ENCODE assay signal across 23 cellular contexts in the genomic region with DNA sequence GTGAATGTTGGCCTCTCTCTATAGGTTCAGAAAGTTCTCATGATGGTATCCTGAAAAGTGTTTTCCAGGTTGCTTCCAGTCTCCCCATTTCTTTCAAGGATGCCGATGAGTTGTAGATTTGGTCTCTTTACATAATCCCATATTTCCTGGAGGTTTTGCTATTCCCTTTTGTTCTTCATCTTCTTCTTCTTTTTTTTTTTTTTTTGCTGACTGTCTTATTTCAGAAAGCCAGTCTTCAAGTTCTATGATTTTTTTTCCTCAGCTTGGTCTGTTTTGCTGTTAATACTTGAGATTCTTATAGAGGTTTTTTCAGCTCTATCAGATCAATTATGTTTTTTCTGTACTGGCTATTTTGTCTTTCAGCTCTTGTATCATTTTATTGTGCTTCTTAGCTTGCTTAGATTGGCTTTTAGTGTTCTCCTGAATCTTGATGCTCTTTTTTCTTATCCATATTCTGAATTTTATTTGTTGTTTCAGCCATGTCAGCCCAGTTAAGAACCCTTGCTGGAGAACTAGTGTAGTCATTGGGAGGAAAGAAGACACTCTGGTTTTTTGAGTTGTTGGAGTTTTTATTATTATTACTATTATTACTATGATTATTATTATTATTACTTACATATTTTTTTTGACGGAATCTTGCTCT.
DNase-seq lines count a peak whose midpoint lies in the region; ATAC-seq, FAIRE-seq and TF ChIP-seq lines count a peak whose summit lies in the region.
"Had no signal": no experiment of that assay in that cellular context is flagged by ENCODE, and none has a peak within 500 bp of the region (broad histone marks: within the 10 kb centered on the region; RNA-seq: fewer than 3 reads in every experiment).

No MANE protein-coding gene starts in this region.

- no peak overlapping the region for H3K18ac ChIP-seq in IMR-90 (ENCODE audit: low read depth, low read length)

- no peak overlapping the region for H3K4me2 ChIP-seq in HepG2 (ENCODE audit: low read depth, low read length)
- no peak overlapping the region for H3K4me2 ChIP-seq in IMR-90 (ENCODE audit: low read depth, low read length)
- H3K4me2 ChIP-seq: BLaER1 had no signal

- H3K23ac ChIP-seq in IMR-90 (ENCODE audit: low read depth, low read length) = no peak overlapping the region

- POLR2A ChIA-PET in HepG2 (lab: Yijun Ruan, JAX) (no interaction called here), IMR-90 (lab: Charles Lee; ENCODE audit: unreplicated experiment) (no interaction called here)
- POLR2A ChIA-PET in CD4-positive, alpha-beta T cell (lab: Charles Lee) = no interaction called here

- H2BK20ac ChIP-seq in IMR-90 (ENCODE audit: low read depth, low read length) = no peak overlapping the region

- TF ChIP-seq RAD21 in HepG2 (CRISPR knock-in tag; IDR thresholded peaks at IDR 0.05) = no peak
- no peak for TF ChIP-seq RAD21 in IMR-90 (IDR thresholded peaks at IDR 0.05; ENCODE audit: low read length)

- H3K14ac ChIP-seq in IMR-90 (replicated peaks; ENCODE audit: low read depth, low read length) = no peak overlapping the region

- peaks cover 14 to 16% of the 10 kb centered on the region in 2 experiments; a peak in 2 of 4 replicates for H3K79me1 ChIP-seq in IMR-90 (ENCODE audit: low read depth in 1 of 2, low read length in 2 of 2)

- H3K9me3 Mint-ChIP-seq in CD4-positive, alpha-beta T cell = no peaks in the 10 kb centered on the region
- H3K9me3 Mint-ChIP-seq in stimulated activated memory B cell treated with anti-CD40 and anti-IgM and Interleukin-4, amounts not matched to agents 10 μg/mL and 1 μg/mL and 100 μg/mL, for 72 hours = no peaks in the 10 kb centered on the region
- H3K9me3 Mint-ChIP-seq: CD4-positive, CD25-positive, alpha-beta regulatory T cell; CD8-positive, alpha-beta T cell had no signal

- DNase-seq in HepG2 (ENCODE audit: low spot score) = no peak
- DNase-seq in right lobe of liver = no peak
- DNase-seq in IMR-90 = no peak
- no peak for DNase-seq in urothelium cell line (ENCODE audit: low spot score)
- DNase-seq in CD4-positive, alpha-beta T cell = no peak
- DNase-seq: ACHN; BE2C; C1 segment of cervical spinal cord; Caco-2; Calu3; CD4-positive, CD25-positive, alpha-beta regulatory T cell; CD8-positive, alpha-beta T cell; DND-41; EL; GDM1 had no signal

- ATAC-seq in HepG2 (no peak), right lobe of liver (no peak), IMR-90 (ENCODE audit: low read depth) (no peak)
- no peak for ATAC-seq in CD4-positive, alpha-beta T cell (ENCODE audit: poor library complexity)
- no peak for ATAC-seq in stimulated activated memory B cell treated with anti-CD40 and anti-IgM and Interleukin-4, amounts not matched to agents 10 μg/mL and 1 μg/mL and 100 μg/mL, for 72 hours
- ATAC-seq: CD8-positive, alpha-beta T cell; GM12878 had no signal

- no peaks in the 10 kb centered on the region for H3K27me3 ChIP-seq in HepG2 (ENCODE audit: control insufficient read depth in 1 of 2, insufficient read depth in 2 of 2, low read length in 2 of 2)
- H3K27me3 ChIP-seq in right lobe of liver = no peaks in the 10 kb centered on the region
- H3K27me3 ChIP-seq in IMR-90 (ENCODE audit: control insufficient read depth, insufficient read depth, low read length) = no peaks in the 10 kb centered on the region
- no peaks in the 10 kb centered on the region for H3K27me3 ChIP-seq in CD4-positive, alpha-beta T cell (ENCODE audit: control insufficient read depth, insufficient read depth, low read length)
- H3K27me3 ChIP-seq: BE2C, BLaER1 had no signal

- H4K91ac ChIP-seq in IMR-90 (ENCODE audit: insufficient read depth, low read depth, low read length) = no peak overlapping the region

- in situ Hi-C loops in HepG2 (cut with HindIII; ENCODE audit: extremely low pct_ligation_motif_present, low pct_unique_long_range_greater_than_20kb) = no loop called here
- in situ Hi-C loops in IMR-90 (cut with MboI; ENCODE audit: low sequenced_read_pairs) = no loop called here

- no peak for TF ChIP-seq CTCF in HepG2 (CRISPR knock-in tag; IDR thresholded peaks at IDR 0.05)
- TF ChIP-seq CTCF in right lobe of liver (IDR thresholded peaks at IDR 0.05) = no peak
- TF ChIP-seq CTCF in IMR-90 (conservative IDR thresholded peaks at IDR 0.05; ENCODE audit: low read depth, low read length) = no peak
- TF ChIP-seq CTCF in CD4-positive, alpha-beta T cell (IDR thresholded peaks at IDR 0.05) = no peak

- H3K27ac ChIP-seq in HepG2 (ENCODE audit: extremely low read length, insufficient read depth, low read length) (no peak overlapping the region), right lobe of liver (no peak overlapping the region), IMR-90 (ENCODE audit: insufficient read depth, low read length) (no peak overlapping the region)
- H3K27ac ChIP-seq in CD4-positive, alpha-beta T cell (ENCODE audit: low read depth, low read length) = no peak overlapping the region
- H3K27ac ChIP-seq: 22Rv1, BLaER1 had no signal

- H3K36me3 ChIP-seq in HepG2 (replicated peaks in 1 of 2; ENCODE audit: control insufficient read depth in 1 of 2, insufficient read depth in 2 of 2, low read length in 2 of 2) (no peaks in the 10 kb centered on the region), right lobe of liver (no peaks in the 10 kb centered on the region), IMR-90 (ENCODE audit: control insufficient read depth, insufficient read depth, low read length) (no peaks in the 10 kb centered on the region)
- H3K36me3 ChIP-seq: BE2C had no signal

- H2BK120ac ChIP-seq in IMR-90 (ENCODE audit: low read depth, low read length) = no peak overlapping the region

- no peak overlapping the region for H2AK9ac ChIP-seq in IMR-90 (replicated peaks; ENCODE audit: low read depth, low read length, poor library complexity)

- no peak overlapping the region for H3K4me3 Mint-ChIP-seq in CD4-positive, alpha-beta T cell
- H3K4me3 Mint-ChIP-seq in stimulated activated memory B cell treated with anti-CD40 and anti-IgM and Interleukin-4, amounts not matched to agents 10 μg/mL and 1 μg/mL and 100 μg/mL, for 72 hours = no peak overlapping the region
- H3K4me3 Mint-ChIP-seq: CD14-positive monocyte; CD4-positive, CD25-positive, alpha-beta regulatory T cell; CD8-positive, alpha-beta T cell had no signal

- no peak overlapping the region for H3K56ac ChIP-seq in IMR-90 (ENCODE audit: extremely low read depth, insufficient read depth, low read length)

- dilution Hi-C loops in IMR-90 (cut with HindIII; ENCODE audit: low sequenced_read_pairs, unreplicated experiment) = no loop called here

- BruUV-seq in HepG2 (replicated peaks; lab: Mats Ljungman, UMichigan) (no TSS peak), IMR-90 (replicated peaks; lab: Mats Ljungman, UMichigan) (no TSS peak)

- no peaks in the 10 kb centered on the region for H3K4me1 Mint-ChIP-seq in CD4-positive, alpha-beta T cell (ENCODE audit: low read depth)
- no peaks in the 10 kb centered on the region for H3K4me1 Mint-ChIP-seq in stimulated activated memory B cell treated with anti-CD40 and anti-IgM and Interleukin-4, amounts not matched to agents 10 μg/mL and 1 μg/mL and 100 μg/mL, for 72 hours
- H3K4me1 Mint-ChIP-seq: CD14-positive monocyte had no signal

- no peaks in the 10 kb centered on the region for H3K27me3 Mint-ChIP-seq in CD4-positive, alpha-beta T cell
- H3K27me3 Mint-ChIP-seq in stimulated activated memory B cell treated with anti-CD40 and anti-IgM and Interleukin-4, amounts not matched to agents 10 μg/mL and 1 μg/mL and 100 μg/mL, for 72 hours = no peaks in the 10 kb centered on the region
- H3K27me3 Mint-ChIP-seq: CD4-positive, CD25-positive, alpha-beta regulatory T cell had no signal

- H3K9ac ChIP-seq in HepG2 (ENCODE audit: insufficient read depth, low read depth, low read length) = no peak overlapping the region
- no peak overlapping the region for H3K9ac ChIP-seq in IMR-90 (ENCODE audit: low read depth, low read length)
- H3K9ac ChIP-seq: BLaER1 had no signal

- no peak for TF ChIP-seq EP300 in HepG2 (IDR thresholded peaks at IDR 0.05; ENCODE audit: low read depth in 2 of 2, low read length in 2 of 2)
- no peak for TF ChIP-seq EP300 in HepG2 (CRISPR knock-in tag; IDR thresholded peaks at IDR 0.05; ENCODE audit: borderline replicate concordance)

- H3K4me3 ChIP-seq in HepG2 (replicated peaks in 1 of 3; ENCODE audit: insufficient read depth in 1 of 3, low read depth in 2 of 3, low read length in 3 of 3) (no peak overlapping the region), right lobe of liver (no peak overlapping the region), IMR-90 (ENCODE audit: insufficient read depth, low read depth, low read length) (no peak overlapping the region)
- H3K4me3 ChIP-seq: BLaER1, GM12878 had no signal

- intact Hi-C loops in HepG2 (cut with micrococcal nuclease; ENCODE audit: unreplicated experiment) (no loop called here), right lobe of liver (cut with DNase I) (no loop called here), IMR-90 (cut with micrococcal nuclease) (no loop called here)
- intact Hi-C loops in CD4-positive, alpha-beta T cell (cut with DNase I, micrococcal nuclease) = no loop called here

- H3K36me3 Mint-ChIP-seq in CD4-positive, alpha-beta T cell (ENCODE audit: low read depth) = peaks cover 3% of the 10 kb centered on the region
- H3K36me3 Mint-ChIP-seq in stimulated activated memory B cell treated with anti-CD40 and anti-IgM and Interleukin-4, amounts not matched to agents 10 μg/mL and 1 μg/mL and 100 μg/mL, for 72 hours = no peaks in the 10 kb centered on the region

- no peak overlapping the region for H2BK5ac ChIP-seq in IMR-90 (ENCODE audit: low read depth, low read length, poor library complexity, severe bottlenecking)

- CTCF ChIA-PET in HepG2 (lab: Yijun Ruan, JAX; ENCODE audit: low intra/inter-chr PET ratio, low total read pairs) (no interaction called here), IMR-90 (lab: Yijun Ruan, JAX) (no interaction called here)
- CTCF ChIA-PET in CD4-positive, alpha-beta T cell (lab: Charles Lee) = no interaction called here

- no peak overlapping the region for H2AK5ac ChIP-seq in IMR-90 (ENCODE audit: low read depth, low read length)

- TF ChIP-seq POLR2A in HepG2 (IDR thresholded peaks at IDR 0.05; ENCODE audit: insufficient read depth in 1 of 2, low read depth in 2 of 2, low read length in 2 of 2) (no peak), right lobe of liver (IDR thresholded peaks at IDR 0.05) (no peak), IMR-90 (IDR thresholded peaks at IDR 0.05; ENCODE audit: low read depth, low read length) (no peak)

- H3K9me1 ChIP-seq in IMR-90 (ENCODE audit: insufficient read depth, low read length) = no peaks in the 10 kb centered on the region

- H4K5ac ChIP-seq in IMR-90 (ENCODE audit: low read depth, low read length) = no peak overlapping the region

- H4K20me1 ChIP-seq in HepG2 (ENCODE audit: insufficient read depth, low read length) = no peaks in the 10 kb centered on the region
- no peaks in the 10 kb centered on the region; the same call in 1 of the 2 replicates for H4K20me1 ChIP-seq in IMR-90 (ENCODE audit: insufficient read depth, low read length)
- H4K20me1 ChIP-seq: BLaER1 had no signal

- no peak overlapping the region for H3K4ac ChIP-seq in IMR-90 (ENCODE audit: low read depth, low read length)

- no peaks in the 10 kb centered on the region for H3K4me1 ChIP-seq in HepG2 (ENCODE audit: insufficient read depth, low read length)
- no peaks in the 10 kb centered on the region for H3K4me1 ChIP-seq in right lobe of liver
- H3K4me1 ChIP-seq in IMR-90 (ENCODE audit: control insufficient read depth, insufficient read depth, low read length) = no peaks in the 10 kb centered on the region
- H3K4me1 ChIP-seq: BE2C, BLaER1, Caco-2 had no signal

- 95% methylated on average over 2 of the region's 2 CpGs for WGBS in HepG2 (ENCODE audit: low lambda C conversion rate)
- 91% methylated on average over 2 of the region's 2 CpGs for WGBS in right lobe of liver (ENCODE audit: insufficient coverage, low coverage, low lambda C conversion rate, missing lambda C conversion rate)
- no CpG with 5 or more reads among the region's 2 CpGs for WGBS in IMR-90 (ENCODE audit: extremely low coverage in 2 of 2, insufficient read length in 1 of 2), 2 experiments

- H2AFZ ChIP-seq in HepG2 (ENCODE audit: low read length) (no peak overlapping the region), IMR-90 (replicated peaks; ENCODE audit: low read length, poor library complexity) (no peak overlapping the region)

- no peak overlapping the region for H2BK15ac ChIP-seq in IMR-90 (ENCODE audit: low read depth, low read length)

- H4K8ac ChIP-seq in IMR-90 (ENCODE audit: low read depth in 2 of 2, low read length in 2 of 2) = no peak overlapping the region

- H3K79me2 ChIP-seq in HepG2 (ENCODE audit: insufficient read depth, low read length) = no peaks in the 10 kb centered on the region

- H3K27ac Mint-ChIP-seq in CD4-positive, alpha-beta T cell = no peak overlapping the region
- H3K27ac Mint-ChIP-seq in stimulated activated memory B cell treated with anti-CD40 and anti-IgM and Interleukin-4, amounts not matched to agents 10 μg/mL and 1 μg/mL and 100 μg/mL, for 72 hours = no peak overlapping the region
- H3K27ac Mint-ChIP-seq: CD14-positive monocyte; CD4-positive, CD25-positive, alpha-beta regulatory T cell; CD8-positive, alpha-beta T cell had no signal

- no peaks in the 10 kb centered on the region for H3K9me3 ChIP-seq in HepG2 (ENCODE audit: low read length)
- no peaks in the 10 kb centered on the region for H3K9me3 ChIP-seq in right lobe of liver
- no peaks in the 10 kb centered on the region for H3K9me3 ChIP-seq in IMR-90 (ENCODE audit: control insufficient read depth, insufficient read depth, low read length)
- peaks cover 4% of the 10 kb centered on the region for H3K9me3 ChIP-seq in CD4-positive, alpha-beta T cell (ENCODE audit: control insufficient read depth, low read length)
- H3K9me3 ChIP-seq: BE2C had no signal

- FAIRE-seq in HepG2 (lab: Jason Lieb, UNC) (no peak), urothelium cell line (lab: Jason Lieb, UNC) (peak; percentile 27)
- FAIRE-seq: D721Med, GM12878, GM12892, GM18507 had no signal
